In the genomic region with DNA sequence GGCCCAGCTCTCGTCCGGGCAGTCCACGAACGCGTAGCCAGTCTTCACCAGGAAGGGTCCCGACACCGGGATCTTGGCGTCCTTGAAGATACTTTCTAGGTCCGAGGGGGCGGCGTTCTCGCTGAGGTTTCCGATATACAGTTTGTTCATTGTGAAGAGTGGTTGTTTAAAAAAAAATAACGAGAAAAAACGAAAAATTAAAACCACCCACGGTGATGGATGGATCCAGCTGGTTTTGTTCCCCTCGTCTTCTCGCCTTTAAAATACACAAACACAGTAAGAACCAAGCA, we compare ENCODE assay signal across 8 cellular contexts. TPM values are rescaled to one million over a fixed set of nuclear protein-coding genes. Genes with fewer than 3 reads are reported as not detected.
A peak's percentile ranks its signal among the peaks of the same experiment; 100 is the strongest.
DNase-seq lines count a peak whose midpoint lies in the region; ATAC-seq, FAIRE-seq and TF ChIP-seq lines count a peak whose summit lies in the region.

No MANE protein-coding gene starts in this region.

- H2BK12ac ChIP-seq in H1 (ENCODE audit: low read depth, low read length) = no peak overlapping the region; the same call in 1 of the 2 replicates

- H3K27me3 ChIP-seq in OCI-LY3 (ENCODE audit: low read depth, low read length) (no peaks in the 10 kb centered on the region), H1 (replicated peaks in 1 of 4; ENCODE audit: control insufficient read depth in 3 of 4, extremely low read depth in 1 of 4, insufficient read depth in 3 of 4, low read length in 3 of 4) (no peaks in the 10 kb centered on the region), ovary (peaks cover 20% of the 10 kb centered on the region)

- POLR2A ChIA-PET in H1 (lab: Charles Lee; ENCODE audit: partially characterized antibody) = interaction anchor here (0.8 to 3.3 kb wide), 10 partner anchors 9 to 153 kb away, joined by 3 to 12 read pairs (median 5); partner anchors contain the start of gene TRA2A
- POLR2A ChIA-PET in GM10248 (lab: Yijun Ruan, JAX) = no interaction called here

- H3K23ac ChIP-seq in H1 (ENCODE audit: insufficient read length) = no peak overlapping the region

- H3K27ac ChIP-seq in OCI-LY3 (ENCODE audit: low read length) (peak overlapping the region; percentile 96), H1 (ENCODE audit: low read depth, low read length) (peak overlapping the region; percentile 86; the same call in 1 of the 2 replicates), ovary (no peak overlapping the region)

- peak overlapping the region; percentile 76 for H3K4me3 ChIP-seq in GM08714 (ENCODE audit: low read length)
- peak overlapping the region; percentile 93 for H3K4me3 ChIP-seq in OCI-LY3 (ENCODE audit: low read length)
- H3K4me3 ChIP-seq in H1 (ENCODE audit: extremely low read depth in 1 of 4, insufficient read depth in 2 of 4, low read depth in 3 of 4, low read length in 4 of 4) = peak overlapping the region; percentile 81 to 95 (median 88)
- peak overlapping the region; percentile 23 for H3K4me3 ChIP-seq in ovary

- peak overlapping the region; percentile 65 for H3K56ac ChIP-seq in H1 (replicated peaks; ENCODE audit: insufficient read length, low read depth, low read length)

- DNase-seq in H1 (ENCODE audit: low read depth in 1 of 2, low spot score in 2 of 2) (peak in 1 of 2 experiments; percentile 46), ovary (no peak), GM10248 (ENCODE audit: extremely low spot score) (no peak), hippocampal formation (lab: John Stamatoyannopoulos, UW) (no peak), EL (no peak)

- H3K79me1 ChIP-seq in H1 (ENCODE audit: low read depth, low read length) = no peaks in the 10 kb centered on the region

- H2BK5ac ChIP-seq in H1 (ENCODE audit: low read depth, low read length) = peak overlapping the region; percentile 85; the same call in 1 of the 2 replicates

- H3K9me3 ChIP-seq in OCI-LY3 (ENCODE audit: insufficient read depth, low read length) (no peaks in the 10 kb centered on the region), H1 (ENCODE audit: insufficient read depth in 2 of 2, low read depth in 1 of 2, low read length in 1 of 2) (no peaks in the 10 kb centered on the region), ovary (no peaks in the 10 kb centered on the region)

- H2AFZ ChIP-seq in OCI-LY3 (ENCODE audit: low read depth, low read length) = no peak overlapping the region
- no peak overlapping the region for H2AFZ ChIP-seq in H1 (ENCODE audit: low read length)

- CTCF ChIA-PET in H1 (lab: Charles Lee; ENCODE audit: partially characterized antibody) (interaction anchor here (0.7 kb wide), 1 partner anchor 12 kb away, joined by 3 read pairs; no protein-coding TSS in a partner anchor), GM10248 (lab: Yijun Ruan, JAX) (interaction anchor here (1.0 to 1.3 kb wide), 3 partner anchors 13 to 40 kb away, joined by 3 read pairs; no protein-coding TSS in a partner anchor)

- peak overlapping the region; percentile 24 for H2BK120ac ChIP-seq in H1 (replicated peaks; ENCODE audit: low read depth, low read length)

- H3K4me1 ChIP-seq in OCI-LY3 (ENCODE audit: low read length) (peaks cover 29% of the 10 kb centered on the region), H1 (replicated peaks in 1 of 4; ENCODE audit: control insufficient read depth in 3 of 4, insufficient read depth in 4 of 4, low read length in 3 of 4) (peaks cover 0 to 10% (median 4%) of the 10 kb centered on the region in 4 experiments; a peak in 3 of 7 replicates), ovary (ENCODE audit: insufficient read depth) (peaks cover 11% of the 10 kb centered on the region)

- H4K8ac ChIP-seq in H1 (ENCODE audit: extremely low read depth, insufficient read depth, low read length) = peak overlapping the region; percentile 93; the same call in 1 of the 2 replicates

- H4K91ac ChIP-seq in H1 (replicated peaks; ENCODE audit: insufficient read length, low read length) = no peak overlapping the region

- H3K79me2 ChIP-seq in OCI-LY3 (ENCODE audit: low read length) = peaks cover 78% of the 10 kb centered on the region
- peaks cover 28 to 76% of the 10 kb centered on the region in 2 experiments for H3K79me2 ChIP-seq in H1 (ENCODE audit: control insufficient read depth in 1 of 2, insufficient read depth in 2 of 2, low read length in 2 of 2)

- no peak overlapping the region for H2AK5ac ChIP-seq in H1 (ENCODE audit: low read depth, low read length)

- H4K20me1 ChIP-seq in OCI-LY3 (ENCODE audit: insufficient read depth, low read length) = peaks cover 28% of the 10 kb centered on the region
- peaks cover 9 to 13% of the 10 kb centered on the region in 2 experiments for H4K20me1 ChIP-seq in H1 (replicated peaks in 1 of 2; ENCODE audit: control insufficient read depth in 1 of 2, insufficient read depth in 2 of 2, low read length in 2 of 2)

- no peak overlapping the region for H2BK15ac ChIP-seq in H1 (ENCODE audit: low read length)

- peaks cover 14% of the 10 kb centered on the region; the same call in 1 of the 2 replicates for H3K23me2 ChIP-seq in H1 (ENCODE audit: low read depth, low read length)

- TF ChIP-seq RAD21 in H1 (IDR thresholded peaks at IDR 0.05 in 1 of 2, conservative IDR thresholded peaks at IDR 0.05 in 1 of 2; ENCODE audit: low read depth in 2 of 2, low read length in 2 of 2) = no peak

- TF ChIP-seq POLR2A in H1 (IDR thresholded peaks at IDR 0.05; ENCODE audit: control extremely low read depth in 1 of 2, low read depth in 2 of 2, low read length in 2 of 2) (no peak), ovary (IDR thresholded peaks at IDR 0.05) (no peak)

- H3K18ac ChIP-seq in H1 (ENCODE audit: extremely low read depth, low read length) = peak overlapping the region; percentile 71

- peak overlapping the region; percentile 73 for H4K5ac ChIP-seq in H1 (ENCODE audit: insufficient read length, low read depth, low read length)

- peak overlapping the region; percentile 92 for H3K4me2 ChIP-seq in OCI-LY3 (ENCODE audit: low read length)
- peak overlapping the region; percentile 90 to 93 for H3K4me2 ChIP-seq in H1 (ENCODE audit: insufficient read depth in 1 of 2, low read depth in 2 of 2, low read length in 2 of 2)

- peaks cover 14% of the 10 kb centered on the region for H3K36me3 ChIP-seq in OCI-LY3 (replicated peaks; ENCODE audit: low read depth, low read length)
- peaks cover 0 to 10% (median 0%) of the 10 kb centered on the region in 4 experiments; a peak in 1 of 8 replicates for H3K36me3 ChIP-seq in H1 (ENCODE audit: control insufficient read depth in 2 of 4, insufficient read depth in 4 of 4, low read length in 3 of 4)
- no peaks in the 10 kb centered on the region for H3K36me3 ChIP-seq in ovary

- no peak for ATAC-seq in HG02763 (IDR thresholded peaks at IDR 0.05; ENCODE audit: unreplicated experiment)

- 0% methylated on average over 18 of the region's 18 CpGs; no CpG with 5 or more reads in 1 of the 2 experiments for WGBS in H1 (ENCODE audit: extremely low coverage in 1 of 2, insufficient coverage in 1 of 2, insufficient read length in 1 of 2, insufficient replicate concordance in 2 of 2, low coverage in 1 of 2, low lambda C conversion rate in 2 of 2, missing lambda C conversion rate in 1 of 2), 2 experiments
- WGBS in ovary, 3 donors = 2% methylated on average over 18 of the region's 18 CpGs

- H3K9ac ChIP-seq in OCI-LY3 (ENCODE audit: low read length) (peak overlapping the region; percentile 99), H1 (replicated peaks in 1 of 4; ENCODE audit: extremely low read depth in 1 of 4, low read depth in 3 of 4, low read length in 3 of 4) (peak overlapping the region; percentile 82 to 99 (median 89))

- TF ChIP-seq EP300 in H1 (IDR thresholded peaks at IDR 0.05; ENCODE audit: borderline replicate concordance in 1 of 2, low read depth in 2 of 2, low read length in 2 of 2) (no peak), ovary (IDR thresholded peaks at IDR 0.05) (no peak)

- H3K14ac ChIP-seq in H1 (ENCODE audit: insufficient read length) = no peak overlapping the region

- no peak overlapping the region for H3K4ac ChIP-seq in H1 (replicated peaks; ENCODE audit: insufficient read length, low read depth, low read length)

- TF ChIP-seq CTCF in OCI-LY3 (IDR thresholded peaks at IDR 0.05; ENCODE audit: low read depth, low read length) (no peak), H1 (IDR thresholded peaks at IDR 0.05; ENCODE audit: control extremely low read depth in 1 of 3, insufficient read depth in 1 of 3, low read depth in 1 of 3, low read length in 3 of 3) (no peak), ovary (IDR thresholded peaks at IDR 0.05) (no peak), GM10248 (IDR thresholded peaks at IDR 0.05; ENCODE audit: control extremely low read depth, extremely low read depth, low read depth, missing control alignments) (no peak)

- FAIRE-seq in H1 (lab: Jason Lieb, UNC) = no peak

- intact Hi-C loops in ovary (cut with DNase I) = no loop called here

- H2BK20ac ChIP-seq in H1 (ENCODE audit: low read length) = no peak overlapping the region

TF ChIP-seq in H1, 55 proteins besides CTCF, POLR2A, EP300 and RAD21:
- no peak for TF ChIP-seq SAP30 (IDR thresholded peaks at IDR 0.05; ENCODE audit: insufficient read depth, insufficient replicate concordance, low read length)
- no peak for TF ChIP-seq POU5F1 (IDR thresholded peaks at IDR 0.05; ENCODE audit: low read depth, low read length)
- TF ChIP-seq ATF2 (IDR thresholded peaks at IDR 0.05; ENCODE audit: low read length) = no peak
- TF ChIP-seq KDM4A (IDR thresholded peaks at IDR 0.05; ENCODE audit: low read depth, low read length, severe bottlenecking) = peak; percentile 8
- no peak for TF ChIP-seq SUZ12 (IDR thresholded peaks at IDR 0.05; ENCODE audit: low read length)
TF ChIP-seq in H1: peak in this region for 1.

RNA-seq across cellular contexts. Expression of gene IGF2BP3, which starts 0.4 kb away (rescaled TPM):
- 190 and 193 TPM in 2 replicates for total RNA-seq in H1 (2021; fragmentation: NEBNext Ultra II Directional; extraction: Animal tissue kit (Norgen Biotek cat#: 25700))
- polyA plus RNA-seq in H1 (2011; rRNA removed) (66.3 and 94.6 TPM in 2 replicates), ovary (under 1 TPM; 0.20 to 0.40 TPM)
- polyA plus RNA-seq in H1 (2011; cell fraction: cytosol; rRNA removed) = 104 TPM
- polyA plus RNA-seq in H1 (2011; cell fraction: nucleus; rRNA removed) = 157 TPM
- polyA plus RNA-seq in H1 (2012, experiment 1 of 2) = 85.0 to 196 TPM (median 117 TPM) in 4 replicates
- 5.9 TPM for polyA plus RNA-seq in H1 (2012, experiment 2 of 2)
- 133 TPM for polyA plus RNA-seq in H1 (2013, experiment 1 of 2)
- 122 TPM for polyA plus RNA-seq in H1 (2013, experiment 2 of 2)
- 185 and 189 TPM in 2 replicates for polyA minus RNA-seq in H1 (2011; rRNA and poly(A)+ RNA removed)
- polyA minus RNA-seq in H1 (2011; cell fraction: cytosol; rRNA and poly(A)+ RNA removed) = 145 TPM
- polyA minus RNA-seq in H1 (2011; cell fraction: nucleus; rRNA and poly(A)+ RNA removed) = 247 TPM
- 1 to 10 TPM in 1 of 7 donors, under 1 TPM in 4, not detected in 2; 0.23 to 1.3 (median 0.50) TPM for total RNA-seq in ovary

Comparison
In these comparisons a context has a peak if more than half of its experiments do, and no peak if none do; other contexts are left out.
1. H3K4me3 ChIP-seq: peak in every context shown above with its lines; median percentile 93 in OCI-LY3; 88 in H1; 76 in GM08714; 23 in ovary.
2. H3K27ac ChIP-seq: peak in OCI-LY3 (single experiment) and H1 (single experiment); none in ovary (0 of 2).
3. RNA of gene IGF2BP3, which starts 0.4 kb away (total RNA-seq): 190 to 193 TPM in H1; 0.23 to 1.3 TPM in ovary; every median in the first group is over 10 times any median in the second.